In the genomic region with DNA sequence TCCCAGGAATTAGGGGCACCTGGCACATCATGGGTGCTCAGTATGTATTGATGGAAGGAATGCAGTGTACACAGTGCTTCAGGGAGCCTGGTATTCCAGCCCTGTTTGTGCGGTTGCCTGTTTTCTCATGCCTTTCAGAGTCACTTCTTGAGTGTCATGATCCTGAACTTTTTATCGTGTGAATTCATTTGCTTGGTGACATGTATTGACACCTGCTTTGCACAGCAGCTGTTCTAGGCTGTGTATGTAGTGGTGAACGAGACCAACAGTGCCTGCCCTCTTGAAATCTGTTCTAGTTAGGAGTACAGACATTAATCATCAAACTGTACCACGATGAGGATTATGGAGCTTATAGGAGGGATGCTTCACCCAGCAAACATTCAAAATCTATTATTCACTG, we compare ENCODE assay signal across 34 cellular contexts. TPM values are rescaled to one million over a fixed set of nuclear protein-coding genes. Genes with fewer than 3 reads are reported as not detected.
"Had no signal": no experiment of that assay in that cellular context is flagged by ENCODE, and none has a peak within 500 bp of the region (broad histone marks: within the 10 kb centered on the region; RNA-seq: fewer than 3 reads in every experiment).

No MANE protein-coding gene starts in this region.

- H3K9me3 ChIP-seq: colonic mucosa, gastrocnemius medialis, left lung, neutrophil, right lobe of liver, stomach, testis, tibial artery had no signal

- H3K4me1 ChIP-seq: colonic mucosa, gastrocnemius medialis, left lung, parathyroid adenoma, right lobe of liver, testis had no signal

- H3K4me3 ChIP-seq: colonic mucosa, gastrocnemius medialis, left lung, right lobe of liver, smooth muscle cell, stomach, testis, tibial artery had no signal

- H2AFZ ChIP-seq: parathyroid adenoma had no signal

- H3K4me2 ChIP-seq: smooth muscle cell had no signal

- H3K27me3 ChIP-seq: testis had no signal

- ATAC-seq: esophagus mucosa; gastrocnemius medialis; left lung; natural killer cell; stimulated activated effector memory CD8-positive, alpha-beta T cell treated with anti-CD3 and anti-CD28 coated beads, Interleukin-12 subunit alpha, Interleukin-12 subunit beta, amount 100 ng/mL, for 72 hours had no signal

- H3K9ac ChIP-seq: parathyroid adenoma had no signal

- H3K79me2 ChIP-seq: parathyroid adenoma had no signal

- DNase-seq: colonic mucosa; effector CD8-positive, alpha-beta T cell; endodermal cell; foreskin fibroblast; gastrocnemius medialis; head of caudate nucleus; kidney; left lung; mesenchymal stem cell; midbrain; natural killer cell; right lobe of liver; stimulated activated CD4-positive, alpha-beta T cell treated with anti-CD3 and anti-CD28 coated beads, Interleukin-12 subunit alpha, Interleukin-12 subunit beta, amount 100 ng/mL, for 4 hours; stimulated activated CD4-positive, alpha-beta T cell treated with anti-CD3 and anti-CD28 coated beads, Interleukin-1b, Interleukin-23, amount 100 ng/mL, for 48 hours; stimulated activated CD4-positive, alpha-beta T cell treated with anti-CD3 and anti-CD28 coated beads, Interleukin-4, amount 100 ng/mL, for 24 hours; stimulated activated naive CD4-positive, alpha-beta T cell treated with Interleukin-2 at 50 U/mL for 16 hours; stomach; testis; tibial artery had no signal

- H3K27ac ChIP-seq: colonic mucosa, epithelial cell of prostate, gastrocnemius medialis, left lung, neutrophil, parathyroid adenoma, right lobe of liver, stomach, testis, tibial artery had no signal

- H3K36me3 ChIP-seq: colonic mucosa, gastrocnemius medialis, left lung, neutrophil, right lobe of liver, stomach, tibial artery had no signal

RNA-seq across cellular contexts. Expression of gene HTR6, which starts 6.1 kb away (rescaled TPM):
- total RNA-seq: chondrocyte, colonic mucosa, esophagus mucosa, gastrocnemius medialis, glomerular endothelial cell, kidney, left lung, lung microvascular endothelial cell, mucosa of gallbladder, neural crest cell, omental fat pad, progenitor cell of endocrine pancreas, right lobe of liver, smooth muscle cell, stomach, subcutaneous adipose tissue, urinary bladder had no signal
- polyA plus RNA-seq: smooth muscle cell, stomach, urinary bladder had no signal
